21 cellular contexts compared by ENCODE assay signal in genomic region chr3:42728668-42729364, GRCh38. TPM values are rescaled to one million over a fixed set of nuclear protein-coding genes. Genes with fewer than 3 reads are reported as not detected.
"Had no signal": no experiment of that assay in that cellular context is flagged by ENCODE, and none has a peak within 500 bp of the region (broad histone marks: within the 10 kb centered on the region; RNA-seq: fewer than 3 reads in every experiment).

No MANE protein-coding gene starts in this region.

- H3K27ac ChIP-seq: colonic mucosa, esophagus squamous epithelium, neutrophil, SJCRH30 had no signal

- H3K4me3 ChIP-seq: colonic mucosa, esophagus squamous epithelium, mucosa of descending colon, SJCRH30 had no signal

- FAIRE-seq: endothelial cell of umbilical vein had no signal

- H3K9me3 ChIP-seq: colonic mucosa, esophagus squamous epithelium, mucosa of descending colon, neutrophil, SJCRH30 had no signal

- DNase-seq: activated B cell treated with CpG ODN at 0.5 μM for 24 hours; activated CD4-positive, alpha-beta T cell treated with anti-CD3 and anti-CD28 coated beads, Interleukin-2, amount 10 ng/mL, durations not matched to agents 7 days and 5 days; activated CD8-positive, alpha-beta memory T cell treated with anti-CD3 and anti-CD28 coated beads for 24 hours; activated naive CD4-positive, alpha-beta T cell treated with anti-CD3 and anti-CD28 coated beads, Interleukin-2, amount 10 ng/mL, durations not matched to agents 7 days and 5 days; activated T-cell treated with anti-CD3 and anti-CD28 coated beads for 4 hours; effector CD8-positive, alpha-beta T cell; esophagus squamous epithelium; naive thymus-derived CD8-positive, alpha-beta T cell; SJCRH30; stimulated activated CD4-positive, alpha-beta T cell treated with anti-CD3 and anti-CD28 coated beads, Interleukin-12 subunit alpha, Interleukin-12 subunit beta, amount 100 ng/mL, for 4 hours; stimulated activated CD4-positive, alpha-beta T cell treated with anti-CD3 and anti-CD28 coated beads, Interleukin-2, amount 100 ng/mL, for 24 hours; stimulated activated naive B cell treated with anti-CD40 and anti-IgM and Interleukin-4, amounts not matched to agents 10 μg/mL and 1 μg/mL and 100 μg/mL, for 72 hours; T-helper 2 cell had no signal

- H3K27me3 ChIP-seq: colonic mucosa, esophagus squamous epithelium, neutrophil, SJCRH30 had no signal

- ATAC-seq: activated T-helper 17 cell treated with anti-CD3 and anti-CD28 coated beads, Interleukin-2, amount 50 U/mL, for 72 hours; mucosa of descending colon; naive thymus-derived CD8-positive, alpha-beta T cell; stimulated activated naive B cell treated with anti-CD40 and anti-IgM and Interleukin-4, amounts not matched to agents 10 μg/mL and 1 μg/mL and 100 μg/mL, for 72 hours had no signal

- H3K36me3 ChIP-seq: colonic mucosa, esophagus squamous epithelium, neutrophil, SJCRH30 had no signal

- H3K4me1 ChIP-seq: colonic mucosa, SJCRH30 had no signal

RNA-seq across cellular contexts. Expression of gene HHATL, which starts 26.2 kb away (rescaled TPM):
- total RNA-seq: activated B cell treated with CpG ODN at 0.5 μM for 24 hours; activated CD4-positive, alpha-beta T cell treated with anti-CD3 and anti-CD28 coated beads, Interleukin-2, amount 10 ng/mL, durations not matched to agents 7 days and 5 days; activated T-helper 17 cell treated with anti-CD3 and anti-CD28 coated beads, Interleukin-2, amount 50 U/mL, for 72 hours; endothelial cell of umbilical vein; esophagus squamous epithelium; fibroblast of villous mesenchyme; naive thymus-derived CD8-positive, alpha-beta T cell; progenitor cell of endocrine pancreas; sciatic nerve; SJCRH30 had no signal
- polyA plus RNA-seq: endothelial cell of umbilical vein; naive thymus-derived CD8-positive, alpha-beta T cell had no signal

RNA-seq across cellular contexts. Expression of gene KLHL40, which starts 43.5 kb away (rescaled TPM):
- total RNA-seq: activated B cell treated with CpG ODN at 0.5 μM for 24 hours; activated CD4-positive, alpha-beta T cell treated with anti-CD3 and anti-CD28 coated beads, Interleukin-2, amount 10 ng/mL, durations not matched to agents 7 days and 5 days; activated T-helper 17 cell treated with anti-CD3 and anti-CD28 coated beads, Interleukin-2, amount 50 U/mL, for 72 hours; colonic mucosa; endothelial cell of umbilical vein; esophagus squamous epithelium; fibroblast of villous mesenchyme; mucosa of descending colon; naive thymus-derived CD8-positive, alpha-beta T cell; progenitor cell of endocrine pancreas had no signal
- polyA plus RNA-seq: endothelial cell of umbilical vein; naive thymus-derived CD8-positive, alpha-beta T cell had no signal

RNA-seq across cellular contexts. Expression of gene CCDC13, which starts 44.2 kb away (rescaled TPM):
- polyA plus RNA-seq: naive thymus-derived CD8-positive, alpha-beta T cell had no signal
